ENCODE assay signal across 1 cellular context in genomic region chr2:189614585-189614984, GRCh38.
TF ChIP-seq lines count a peak whose summit lies in the region.

No MANE protein-coding gene starts in this region.

TF ChIP-seq in IMR-90, 13 proteins besides CTCF, POLR2A, EP300 and RAD21:
- TF ChIP-seq MAZ (IDR thresholded peaks at IDR 0.05; ENCODE audit: borderline replicate concordance, low read depth, low read length) (no peak), RCOR1 (IDR thresholded peaks at IDR 0.05; ENCODE audit: insufficient replicate concordance, low read length) (no peak), CHD1 (IDR thresholded peaks at IDR 0.05; ENCODE audit: low read depth, low read length) (no peak), MXI1 (IDR thresholded peaks at IDR 0.05; ENCODE audit: borderline replicate concordance, low read depth, low read length) (no peak)
